Comparison of ENCODE assay signal across 19 cellular contexts in the genomic region with DNA sequence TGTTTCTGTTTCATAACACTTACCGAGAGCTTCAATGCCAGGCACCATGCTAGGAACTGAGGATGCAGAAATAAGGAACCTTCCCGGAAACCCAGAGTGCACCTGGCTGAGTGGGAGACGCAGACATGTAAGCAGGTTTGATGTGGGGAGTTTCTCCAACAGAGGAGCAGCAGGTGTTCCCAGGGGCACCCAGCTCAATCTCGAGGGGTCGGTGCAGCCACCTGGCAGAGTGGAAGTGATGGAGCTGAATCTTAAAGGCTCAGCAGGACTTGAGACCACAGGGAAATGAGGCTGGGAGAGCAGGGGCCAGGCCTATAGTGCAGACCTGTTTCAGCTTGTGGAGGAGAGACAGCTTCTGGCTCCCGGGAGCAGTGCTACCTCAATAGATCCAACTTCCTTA. TPM values are rescaled to one million over a fixed set of nuclear protein-coding genes. Genes with fewer than 3 reads are reported as not detected.
DNase-seq lines count a peak whose midpoint lies in the region; ATAC-seq and TF ChIP-seq lines count a peak whose summit lies in the region.
"Had no signal": no experiment of that assay in that cellular context is flagged by ENCODE, and none has a peak within 500 bp of the region (broad histone marks: within the 10 kb centered on the region; RNA-seq: fewer than 3 reads in every experiment).

No MANE protein-coding gene starts in this region.

- H3K27ac ChIP-seq in RWPE2 (ENCODE audit: poor library complexity, severe bottlenecking) = peak overlapping the region; percentile 22
- H3K27ac ChIP-seq: colonic mucosa, KMS-11 had no signal

- peaks cover 16% of the 10 kb centered on the region for H3K36me3 Mint-ChIP-seq in activated naive CD8-positive, alpha-beta T cell treated with anti-CD3 and anti-CD28 coated beads, Interleukin-2, amount 10 ng/mL, durations not matched to agents 7 days and 5 days
- peaks cover 6% of the 10 kb centered on the region for H3K36me3 Mint-ChIP-seq in activated naive CD8-positive, alpha-beta T cell treated with anti-CD3 and anti-CD28 coated beads for 36 hours
- peaks cover 6% of the 10 kb centered on the region for H3K36me3 Mint-ChIP-seq in mesothelial cell of epicardium
- H3K36me3 Mint-ChIP-seq in natural killer cell treated with Interleukin-12 subunit alpha and Interleukin-12 subunit beta and Interleukin-15 and Interleukin-18, amount 100 ng/mL, for 72 hours = no peaks in the 10 kb centered on the region

- no peak for TF ChIP-seq CTCF in RWPE2 (IDR thresholded peaks at IDR 0.05; ENCODE audit: poor library complexity, severe bottlenecking)
- TF ChIP-seq CTCF in mesothelial cell of epicardium (IDR thresholded peaks at IDR 0.05; ENCODE audit: unreplicated experiment) = no peak

- no peak overlapping the region for H3K4me3 ChIP-seq in RWPE2 (ENCODE audit: severe bottlenecking)
- H3K4me3 ChIP-seq: colonic mucosa had no signal

- H3K36me3 ChIP-seq in RWPE2 (ENCODE audit: low read depth) = peaks cover 52% of the 10 kb centered on the region
- H3K36me3 ChIP-seq: colonic mucosa had no signal

- no peak for DNase-seq in activated naive CD8-positive, alpha-beta T cell treated with anti-CD3 and anti-CD28 coated beads, Interleukin-2, amount 10 ng/mL, durations not matched to agents 7 days and 5 days
- no peak for DNase-seq in activated naive CD8-positive, alpha-beta T cell treated with anti-CD3 and anti-CD28 coated beads for 36 hours
- DNase-seq in RWPE2 (ENCODE audit: low spot score) = peak; percentile 72
- DNase-seq in mesothelial cell of epicardium (ENCODE audit: low spot score in 2 of 2, unreplicated experiment in 2 of 2) = no peak
- DNase-seq in natural killer cell treated with Interleukin-12 subunit alpha and Interleukin-12 subunit beta and Interleukin-15 and Interleukin-18, amount 100 ng/mL, for 72 hours (ENCODE audit: low spot score) = no peak
- no peak for DNase-seq in HuH-7.5 (ENCODE audit: low spot score)
- DNase-seq: activated CD4-positive, alpha-beta T cell treated with anti-CD3 and anti-CD28 coated beads, Interleukin-2, amount 10 ng/mL, durations not matched to agents 7 days and 5 days; activated naive CD4-positive, alpha-beta T cell treated with anti-CD3 and anti-CD28 coated beads, Interleukin-2, amount 10 ng/mL, durations not matched to agents 7 days and 5 days; activated T-cell treated with anti-CD3 and anti-CD28 coated beads for 4 hours; colonic mucosa; H7; NCI-H1436; nucleus accumbens; stimulated activated CD4-positive, alpha-beta T cell treated with anti-CD3 and anti-CD28 coated beads, Interleukin-15, amount 100 ng/mL, for 24 hours; stimulated activated naive CD4-positive, alpha-beta T cell treated with Interleukin-2 at 50 U/mL for 16 hours had no signal

- H3K4me1 ChIP-seq in RWPE2 (ENCODE audit: insufficient read depth, poor library complexity, severe bottlenecking) = peaks cover 21% of the 10 kb centered on the region

- H3K27ac Mint-ChIP-seq in activated naive CD8-positive, alpha-beta T cell treated with anti-CD3 and anti-CD28 coated beads, Interleukin-2, amount 10 ng/mL, durations not matched to agents 7 days and 5 days = peak overlapping the region; percentile 92
- H3K27ac Mint-ChIP-seq in activated naive CD8-positive, alpha-beta T cell treated with anti-CD3 and anti-CD28 coated beads for 36 hours = no peak overlapping the region
- peak overlapping the region; percentile 76 for H3K27ac Mint-ChIP-seq in mesothelial cell of epicardium
- no peak overlapping the region for H3K27ac Mint-ChIP-seq in natural killer cell treated with Interleukin-12 subunit alpha and Interleukin-12 subunit beta and Interleukin-15 and Interleukin-18, amount 100 ng/mL, for 72 hours
- H3K27ac Mint-ChIP-seq: activated CD4-positive, alpha-beta T cell treated with anti-CD3 and anti-CD28 coated beads, Interleukin-2, amount 10 ng/mL, durations not matched to agents 7 days and 5 days; type B pancreatic cell had no signal

- ATAC-seq in activated naive CD8-positive, alpha-beta T cell treated with anti-CD3 and anti-CD28 coated beads, Interleukin-2, amount 10 ng/mL, durations not matched to agents 7 days and 5 days (ENCODE audit: low read depth) = no peak
- ATAC-seq in RWPE2 (ENCODE audit: low read depth) = 0 out of 3 replicates have a peak, but pooled peaks have one; percentile 10
- no peak for ATAC-seq in HG03045 (IDR thresholded peaks at IDR 0.05; ENCODE audit: unreplicated experiment)
- no peak for ATAC-seq in HG02759 (IDR thresholded peaks at IDR 0.05; ENCODE audit: unreplicated experiment)
- ATAC-seq in natural killer cell treated with Interleukin-12 subunit alpha and Interleukin-12 subunit beta and Interleukin-15 and Interleukin-18, amount 100 ng/mL, for 72 hours = no peak

- peaks cover 25% of the 10 kb centered on the region for H3K4me1 Mint-ChIP-seq in activated naive CD8-positive, alpha-beta T cell treated with anti-CD3 and anti-CD28 coated beads, Interleukin-2, amount 10 ng/mL, durations not matched to agents 7 days and 5 days
- H3K4me1 Mint-ChIP-seq in activated naive CD8-positive, alpha-beta T cell treated with anti-CD3 and anti-CD28 coated beads for 36 hours = peaks cover 28% of the 10 kb centered on the region
- H3K4me1 Mint-ChIP-seq in mesothelial cell of epicardium = peaks cover 47% of the 10 kb centered on the region
- peaks cover 34 to 37% of the 10 kb centered on the region in 2 donors for H3K4me1 Mint-ChIP-seq in natural killer cell treated with Interleukin-12 subunit alpha and Interleukin-12 subunit beta and Interleukin-15 and Interleukin-18, amount 100 ng/mL, for 72 hours (ENCODE audit: low read depth in 2 of 2)

- H3K27me3 ChIP-seq in RWPE2 (ENCODE audit: insufficient read depth, poor library complexity, severe bottlenecking) = no peaks in the 10 kb centered on the region
- H3K27me3 ChIP-seq: colonic mucosa had no signal

- H3K9me3 ChIP-seq in RWPE2 (ENCODE audit: severe bottlenecking) = peaks cover 4% of the 10 kb centered on the region
- H3K9me3 ChIP-seq: colonic mucosa had no signal

- no peaks in the 10 kb centered on the region for H3K27me3 Mint-ChIP-seq in activated naive CD8-positive, alpha-beta T cell treated with anti-CD3 and anti-CD28 coated beads, Interleukin-2, amount 10 ng/mL, durations not matched to agents 7 days and 5 days
- H3K27me3 Mint-ChIP-seq in activated naive CD8-positive, alpha-beta T cell treated with anti-CD3 and anti-CD28 coated beads for 36 hours = no peaks in the 10 kb centered on the region
- no peaks in the 10 kb centered on the region for H3K27me3 Mint-ChIP-seq in mesothelial cell of epicardium (ENCODE audit: low read depth)
- H3K27me3 Mint-ChIP-seq in natural killer cell treated with Interleukin-12 subunit alpha and Interleukin-12 subunit beta and Interleukin-15 and Interleukin-18, amount 100 ng/mL, for 72 hours = no peaks in the 10 kb centered on the region
- H3K27me3 Mint-ChIP-seq: activated CD4-positive, alpha-beta T cell treated with anti-CD3 and anti-CD28 coated beads, Interleukin-2, amount 10 ng/mL, durations not matched to agents 7 days and 5 days; activated naive CD4-positive, alpha-beta T cell treated with anti-CD3 and anti-CD28 coated beads, Interleukin-2, amount 10 ng/mL, durations not matched to agents 7 days and 5 days; type B pancreatic cell had no signal

- POLR2A ChIA-PET in activated naive CD8-positive, alpha-beta T cell treated with anti-CD3 and anti-CD28 coated beads, Interleukin-2, amount 10 ng/mL, durations not matched to agents 7 days and 5 days (lab: Charles Lee) = no interaction called here

- no peaks in the 10 kb centered on the region for H3K9me3 Mint-ChIP-seq in activated naive CD8-positive, alpha-beta T cell treated with anti-CD3 and anti-CD28 coated beads, Interleukin-2, amount 10 ng/mL, durations not matched to agents 7 days and 5 days
- no peaks in the 10 kb centered on the region for H3K9me3 Mint-ChIP-seq in activated naive CD8-positive, alpha-beta T cell treated with anti-CD3 and anti-CD28 coated beads for 36 hours
- peaks cover 9% of the 10 kb centered on the region for H3K9me3 Mint-ChIP-seq in mesothelial cell of epicardium
- no peaks in the 10 kb centered on the region for H3K9me3 Mint-ChIP-seq in natural killer cell treated with Interleukin-12 subunit alpha and Interleukin-12 subunit beta and Interleukin-15 and Interleukin-18, amount 100 ng/mL, for 72 hours
- H3K9me3 Mint-ChIP-seq: activated CD4-positive, alpha-beta T cell treated with anti-CD3 and anti-CD28 coated beads, Interleukin-2, amount 10 ng/mL, durations not matched to agents 7 days and 5 days; activated naive CD4-positive, alpha-beta T cell treated with anti-CD3 and anti-CD28 coated beads, Interleukin-2, amount 10 ng/mL, durations not matched to agents 7 days and 5 days; type B pancreatic cell had no signal

- H3K4me3 Mint-ChIP-seq in activated naive CD8-positive, alpha-beta T cell treated with anti-CD3 and anti-CD28 coated beads, Interleukin-2, amount 10 ng/mL, durations not matched to agents 7 days and 5 days = no peak overlapping the region
- H3K4me3 Mint-ChIP-seq in activated naive CD8-positive, alpha-beta T cell treated with anti-CD3 and anti-CD28 coated beads for 36 hours = no peak overlapping the region
- no peak overlapping the region for H3K4me3 Mint-ChIP-seq in mesothelial cell of epicardium
- no peak overlapping the region for H3K4me3 Mint-ChIP-seq in natural killer cell treated with Interleukin-12 subunit alpha and Interleukin-12 subunit beta and Interleukin-15 and Interleukin-18, amount 100 ng/mL, for 72 hours
- H3K4me3 Mint-ChIP-seq: activated CD4-positive, alpha-beta T cell treated with anti-CD3 and anti-CD28 coated beads, Interleukin-2, amount 10 ng/mL, durations not matched to agents 7 days and 5 days; activated naive CD4-positive, alpha-beta T cell treated with anti-CD3 and anti-CD28 coated beads, Interleukin-2, amount 10 ng/mL, durations not matched to agents 7 days and 5 days; type B pancreatic cell had no signal

RNA-seq across cellular contexts. Expression of a gene that starts 27.9 kb away (rescaled TPM):
- 1 to 10 TPM; 4.5 to 5.6 TPM for total RNA-seq in activated naive CD8-positive, alpha-beta T cell treated with anti-CD3 and anti-CD28 coated beads, Interleukin-2, amount 10 ng/mL, durations not matched to agents 7 days and 5 days
- 1 to 10 TPM; 1.1 to 1.9 TPM for total RNA-seq in activated naive CD8-positive, alpha-beta T cell treated with anti-CD3 and anti-CD28 coated beads for 36 hours
- total RNA-seq in mesothelial cell of epicardium = 81.2 to 85.2 TPM (median 81.3 TPM) in 3 replicates
- 1 to 10 TPM; 6.8 to 8.6 TPM for total RNA-seq in natural killer cell treated with Interleukin-12 subunit alpha and Interleukin-12 subunit beta and Interleukin-15 and Interleukin-18, amount 100 ng/mL, for 72 hours

RNA-seq across cellular contexts. Expression of a gene that starts 28.6 kb away (rescaled TPM):
- total RNA-seq in activated naive CD8-positive, alpha-beta T cell treated with anti-CD3 and anti-CD28 coated beads, Interleukin-2, amount 10 ng/mL, durations not matched to agents 7 days and 5 days = 10 to 100 TPM; 12.0 to 13.4 TPM
- 10 to 100 TPM; 11.2 to 12.8 TPM for total RNA-seq in activated naive CD8-positive, alpha-beta T cell treated with anti-CD3 and anti-CD28 coated beads for 36 hours
- total RNA-seq in mesothelial cell of epicardium = 40.3 to 44.2 TPM (median 43.0 TPM) in 3 replicates
- 10 to 100 TPM; 12.7 to 14.4 TPM for total RNA-seq in natural killer cell treated with Interleukin-12 subunit alpha and Interleukin-12 subunit beta and Interleukin-15 and Interleukin-18, amount 100 ng/mL, for 72 hours

RNA-seq across cellular contexts. Expression of a gene that starts 56.4 kb away (rescaled TPM):
- not detected for total RNA-seq in activated naive CD8-positive, alpha-beta T cell treated with anti-CD3 and anti-CD28 coated beads, Interleukin-2, amount 10 ng/mL, durations not matched to agents 7 days and 5 days
- total RNA-seq in activated naive CD8-positive, alpha-beta T cell treated with anti-CD3 and anti-CD28 coated beads for 36 hours = not detected
- total RNA-seq in mesothelial cell of epicardium = not detected in 3 replicates
- not detected for total RNA-seq in natural killer cell treated with Interleukin-12 subunit alpha and Interleukin-12 subunit beta and Interleukin-15 and Interleukin-18, amount 100 ng/mL, for 72 hours
- total RNA-seq: activated CD4-positive, alpha-beta T cell treated with anti-CD3 and anti-CD28 coated beads, Interleukin-2, amount 10 ng/mL, durations not matched to agents 7 days and 5 days; colonic mucosa; H7 had no signal

Comparison
In these comparisons a context has a peak if more than half of its experiments do, and no peak if none do; other contexts are left out.
1. H3K27ac Mint-ChIP-seq: peak in activated naive CD8-positive, alpha-beta T cell treated with anti-CD3 and anti-CD28 coated beads, Interleukin-2, amount 10 ng/mL, durations not matched to agents 7 days and 5 days (single experiment) and mesothelial cell of epicardium (single experiment); none in activated naive CD8-positive, alpha-beta T cell treated with anti-CD3 and anti-CD28 coated beads for 36 hours (single experiment) and natural killer cell treated with Interleukin-12 subunit alpha and Interleukin-12 subunit beta and Interleukin-15 and Interleukin-18, amount 100 ng/mL, for 72 hours (0 of 2).